2 cellular contexts compared by ENCODE assay signal in the genomic region with DNA sequence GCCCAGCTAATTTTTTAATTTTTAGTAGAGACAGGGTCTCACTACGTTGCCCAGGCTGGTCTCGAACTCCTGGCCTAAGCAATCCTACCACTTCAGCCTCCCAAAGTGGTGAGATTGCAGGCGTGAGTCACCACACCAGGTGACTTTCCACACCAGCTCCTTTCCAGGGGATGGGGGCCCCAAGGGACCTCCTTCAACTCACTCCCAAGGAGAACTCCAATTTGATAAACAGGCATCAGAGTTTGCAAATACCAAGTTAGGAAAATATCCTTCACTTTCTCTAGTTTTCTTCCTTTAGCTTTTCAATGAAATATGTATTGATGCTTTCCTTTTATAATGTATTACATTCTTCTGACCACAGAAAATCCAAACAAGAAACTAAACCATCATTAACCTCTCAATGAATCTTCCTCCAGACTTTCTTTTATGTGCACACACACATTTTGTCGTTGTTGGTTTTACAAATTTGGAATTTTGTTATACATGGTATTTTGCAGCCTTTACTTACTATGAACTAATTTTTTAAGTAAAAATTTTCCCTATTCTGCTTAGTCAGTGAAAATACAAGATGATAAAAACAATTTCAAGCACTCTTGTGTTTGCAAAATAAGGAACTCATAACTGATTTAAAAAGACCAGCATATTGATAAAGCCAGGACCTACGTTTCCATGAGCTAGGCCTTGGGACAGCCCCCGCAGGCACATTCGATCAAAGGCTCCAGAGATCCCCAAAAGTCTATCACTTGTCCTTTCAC.
TF ChIP-seq lines count a peak whose summit lies in the region.

No MANE protein-coding gene starts in this region.

TF ChIP-seq in HepG2, 621 proteins besides CTCF, POLR2A, EP300 and RAD21:
- TF ChIP-seq, protein P1, sequence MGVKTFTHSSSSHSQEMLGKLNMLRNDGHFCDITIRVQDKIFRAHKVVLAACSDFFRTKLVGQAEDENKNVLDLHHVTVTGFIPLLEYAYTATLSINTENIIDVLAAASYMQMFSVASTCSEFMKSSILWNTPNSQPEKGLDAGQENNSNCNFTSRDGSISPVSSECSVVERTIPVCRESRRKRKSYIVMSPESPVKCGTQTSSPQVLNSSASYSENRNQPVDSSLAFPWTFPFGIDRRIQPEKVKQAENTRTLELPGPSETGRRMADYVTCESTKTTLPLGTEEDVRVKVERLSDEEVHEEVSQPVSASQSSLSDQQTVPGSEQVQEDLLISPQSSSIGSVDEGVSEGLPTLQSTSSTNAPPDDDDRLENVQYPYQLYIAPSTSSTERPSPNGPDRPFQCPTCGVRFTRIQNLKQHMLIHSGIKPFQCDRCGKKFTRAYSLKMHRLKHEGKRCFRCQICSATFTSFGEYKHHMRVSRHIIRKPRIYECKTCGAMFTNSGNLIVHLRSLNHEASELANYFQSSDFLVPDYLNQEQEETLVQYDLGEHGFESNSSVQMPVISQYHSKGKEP (CRISPR knock-in tag; IDR thresholded peaks at IDR 0.05): no peak
- TF ChIP-seq MAFK (conservative IDR thresholded peaks at IDR 0.05 in 1 of 2, IDR thresholded peaks at IDR 0.05 in 1 of 2; ENCODE audit: low read length in 2 of 2) (peak; percentile 22 to 76; a peak in 2 of 4 replicates), MAFF (IDR thresholded peaks at IDR 0.05; ENCODE audit: low read depth, low read length) (peak; percentile 21; the same call in 1 of the 2 replicates), ZNF446 (CRISPR knock-in tag; IDR thresholded peaks at IDR 0.05) (no peak)
TF ChIP-seq in HepG2: peak in this region for 2.

TF ChIP-seq in K562, 482 proteins besides CTCF, POLR2A, EP300 and RAD21:
- TF ChIP-seq ZNF316 (IDR thresholded peaks at IDR 0.05): peak; percentile 33; the same call in 1 of the 2 replicates
- no peak for TF ChIP-seq NR3C1 (CRISPR knock-in tag; IDR thresholded peaks at IDR 0.05)
